In genomic region chr3:49158792-49159191, GRCh38 we compare ENCODE assay signal across 13 cellular contexts. TPM values are rescaled to one million over a fixed set of nuclear protein-coding genes. Genes with fewer than 3 reads are reported as not detected.
A peak's percentile ranks its signal among the peaks of the same experiment; 100 is the strongest.
DNase-seq lines count a peak whose midpoint lies in the region; TF ChIP-seq lines count a peak whose summit lies in the region.
"Had no signal": no experiment of that assay in that cellular context is flagged by ENCODE, and none has a peak within 500 bp of the region (broad histone marks: within the 10 kb centered on the region; RNA-seq: fewer than 3 reads in every experiment).

No MANE protein-coding gene starts in this region.

- H3K4me3 Mint-ChIP-seq in activated T-cell treated with anti-CD3 and anti-CD28 coated beads, Interleukin-2, amount 50 U/mL, for 24 hours = no peak overlapping the region
- H3K4me3 Mint-ChIP-seq: activated naive CD8-positive, alpha-beta T cell treated with anti-CD3 and anti-CD28 coated beads, Interleukin-2, amount 50 U/mL, for 24 hours; memory B cell; nephron had no signal

- H3K9me3 ChIP-seq in thyroid gland = no peaks in the 10 kb centered on the region
- H3K9me3 ChIP-seq: esophagus squamous epithelium, Peyer's patch, uterus had no signal

- no peaks in the 10 kb centered on the region for H3K27me3 ChIP-seq in thyroid gland
- H3K27me3 ChIP-seq: esophagus squamous epithelium, Peyer's patch, uterus had no signal

- H3K4me3 ChIP-seq in epithelial cell of proximal tubule (ENCODE audit: low read depth, low read length) (no peak overlapping the region), thyroid gland (replicated peaks in 1 of 3) (no peak overlapping the region)
- H3K4me3 ChIP-seq: esophagus squamous epithelium, Peyer's patch, uterus had no signal

- H3K27ac Mint-ChIP-seq in activated T-cell treated with anti-CD3 and anti-CD28 coated beads, Interleukin-2, amount 50 U/mL, for 24 hours = peak overlapping the region; percentile 63

- H3K27me3 Mint-ChIP-seq in activated T-cell treated with anti-CD3 and anti-CD28 coated beads, Interleukin-2, amount 50 U/mL, for 24 hours = no peaks in the 10 kb centered on the region
- H3K27me3 Mint-ChIP-seq: memory B cell had no signal

- WGBS in thyroid gland, 2 donors = 18 to 52% methylated on average over 2 of the region's 2 CpGs

- H3K36me3 ChIP-seq in thyroid gland = peaks cover 7 to 11% of the 10 kb centered on the region in 2 donors
- H3K36me3 ChIP-seq: uterus had no signal

- no peak for DNase-seq in activated T-cell treated with anti-CD3 and anti-CD28 coated beads, Interleukin-2, amount 50 U/mL, for 24 hours
- no peak for DNase-seq in activated T-cell treated with anti-CD3 and anti-CD28 coated beads, Interleukin-2, amount 50 U/mL, for 48 hours
- DNase-seq in epithelial cell of proximal tubule (ENCODE audit: low read depth) (peak; percentile 63), thyroid gland (peak; percentile 92 to 93), substantia nigra (lab: John Stamatoyannopoulos, UW) (no peak), NCI-H1092 (lab: John Stamatoyannopoulos, UW) (no peak)
- DNase-seq: esophagus squamous epithelium, NCI-H774, uterus had no signal

- no peaks in the 10 kb centered on the region for H3K9me3 Mint-ChIP-seq in activated T-cell treated with anti-CD3 and anti-CD28 coated beads, Interleukin-2, amount 50 U/mL, for 24 hours
- H3K9me3 Mint-ChIP-seq: activated naive CD8-positive, alpha-beta T cell treated with anti-CD3 and anti-CD28 coated beads, Interleukin-2, amount 50 U/mL, for 24 hours; memory B cell; nephron had no signal

- peaks cover 31% of the 10 kb centered on the region for H3K36me3 Mint-ChIP-seq in activated T-cell treated with anti-CD3 and anti-CD28 coated beads, Interleukin-2, amount 50 U/mL, for 24 hours (ENCODE audit: low read depth)

- peaks cover 27% of the 10 kb centered on the region for H3K4me1 Mint-ChIP-seq in activated T-cell treated with anti-CD3 and anti-CD28 coated beads, Interleukin-2, amount 50 U/mL, for 24 hours (ENCODE audit: low read depth)

- intact Hi-C loops in thyroid gland (cut with DNase I) = no loop called here

- TF ChIP-seq POLR2A in thyroid gland (IDR thresholded peaks at IDR 0.05) = peak in 1 of 2 donors; percentile 7

- TF ChIP-seq CTCF in epithelial cell of proximal tubule (conservative IDR thresholded peaks at IDR 0.05; ENCODE audit: low read depth, low read length) (no peak), thyroid gland (IDR thresholded peaks at IDR 0.05) (no peak)

- peaks cover 13 to 18% of the 10 kb centered on the region in 2 donors for H3K4me1 ChIP-seq in thyroid gland
- H3K4me1 ChIP-seq: Peyer's patch, uterus had no signal

- H3K27ac ChIP-seq in thyroid gland (peak overlapping the region; percentile 53 to 74 (median 56)), substantia nigra (ENCODE audit: low read depth, low read length, poor library complexity, severe bottlenecking) (no peak overlapping the region)
- H3K27ac ChIP-seq: esophagus squamous epithelium, Peyer's patch, uterus had no signal

RNA-seq across cellular contexts. Expression of gene CCDC71, which starts 7.3 kb away (rescaled TPM):
- total RNA-seq in epithelial cell of proximal tubule (33.4 and 44.4 TPM in 2 replicates), thyroid gland (10 to 100 TPM; 35.2 to 63.7 (median 58.5) TPM)

RNA-seq across cellular contexts. Expression of gene KLHDC8B, which starts 12.6 kb away (rescaled TPM):
- 8.0 and 16.5 TPM in 2 replicates for total RNA-seq in epithelial cell of proximal tubule
- 10 to 100 TPM; 47.0 to 60.9 (median 57.2) TPM for total RNA-seq in thyroid gland

RNA-seq across cellular contexts. Expression of gene LAMB2, which starts 25.9 kb away (rescaled TPM):
- 116 and 232 TPM in 2 replicates for total RNA-seq in epithelial cell of proximal tubule
- 100 to 1,000 TPM; 452 to 573 (median 527) TPM for total RNA-seq in thyroid gland

RNA-seq across cellular contexts. Expression of gene USP19, which starts 38.2 kb away (rescaled TPM):
- total RNA-seq in epithelial cell of proximal tubule (34.7 and 35.9 TPM in 2 replicates), thyroid gland (100 to 1,000 TPM in 1 of 4 donors, 10 to 100 TPM in 3; 72.3 to 104 (median 77.4) TPM)

RNA-seq across cellular contexts. Expression of gene QARS1, which starts 54.2 kb away (rescaled TPM):
- total RNA-seq in epithelial cell of proximal tubule (299 and 306 TPM in 2 replicates), thyroid gland (100 to 1,000 TPM; 158 to 273 (median 251) TPM)

Comparison
In these comparisons a context has a peak if more than half of its experiments do, and no peak if none do; other contexts are left out.
1. DNase-seq: peak in epithelial cell of proximal tubule (single experiment) and thyroid gland (2 of 2); none in activated T-cell treated with anti-CD3 and anti-CD28 coated beads, Interleukin-2, amount 50 U/mL, for 24 hours (single experiment), activated T-cell treated with anti-CD3 and anti-CD28 coated beads, Interleukin-2, amount 50 U/mL, for 48 hours (0 of 2), substantia nigra (0 of 49) and NCI-H1092 (single experiment).